8 cellular contexts compared by ENCODE assay signal in genomic region chr11:132278801-132279574, GRCh38.
DNase-seq lines count a peak whose midpoint lies in the region; ATAC-seq and TF ChIP-seq lines count a peak whose summit lies in the region.

No MANE protein-coding gene starts in this region.

- ATAC-seq in HG02678 (IDR thresholded peaks at IDR 0.05; ENCODE audit: unreplicated experiment), result peak; percentile 59
- peak; percentile 56; the same call in 2 of the 3 replicates for ATAC-seq in RWPE2 (ENCODE audit: low read depth)
- no peak for ATAC-seq in GM21390 (IDR thresholded peaks at IDR 0.05; ENCODE audit: unreplicated experiment)
- ATAC-seq in GM21447 (IDR thresholded peaks at IDR 0.05; ENCODE audit: unreplicated experiment), result no peak
- no peak for ATAC-seq in GM21529 (IDR thresholded peaks at IDR 0.05; ENCODE audit: unreplicated experiment)

- H3K36me3 ChIP-seq in RWPE2 (ENCODE audit: low read depth) (no peaks in the 10 kb centered on the region; the same call in 1 of the 2 replicates), kidney epithelial cell (ENCODE audit: control insufficient read depth, insufficient read depth, low read length) (no peaks in the 10 kb centered on the region)

- H3K9me3 ChIP-seq in RWPE2 (ENCODE audit: severe bottlenecking), result no peaks in the 10 kb centered on the region

- peak; percentile 45 for TF ChIP-seq CTCF in RWPE2 (IDR thresholded peaks at IDR 0.05; ENCODE audit: poor library complexity, severe bottlenecking)
- TF ChIP-seq CTCF in kidney epithelial cell (IDR thresholded peaks at IDR 0.05; ENCODE audit: insufficient read depth, low read length, poor library complexity, severe bottlenecking), result peak; percentile 46

- H3K27ac ChIP-seq in RWPE2 (ENCODE audit: poor library complexity, severe bottlenecking), result no peak overlapping the region

- no peaks in the 10 kb centered on the region for H3K27me3 ChIP-seq in RWPE2 (ENCODE audit: insufficient read depth, poor library complexity, severe bottlenecking)
- no peaks in the 10 kb centered on the region for H3K27me3 ChIP-seq in kidney epithelial cell (ENCODE audit: control insufficient read depth, insufficient read depth, low read length)

- no peaks in the 10 kb centered on the region for H3K4me1 ChIP-seq in RWPE2 (ENCODE audit: insufficient read depth, poor library complexity, severe bottlenecking)

- DNase-seq in CMK (ENCODE audit: low read depth) (peak; percentile 91), RWPE2 (ENCODE audit: low spot score) (no peak), kidney epithelial cell (ENCODE audit: low read depth) (no peak), NCI-H1694 (lab: John Stamatoyannopoulos, UW) (no peak)

- H3K4me3 ChIP-seq in RWPE2 (ENCODE audit: severe bottlenecking) (no peak overlapping the region), kidney epithelial cell (ENCODE audit: low read depth, low read length) (no peak overlapping the region)

Comparison
In these comparisons a context has a peak if more than half of its experiments do, and no peak if none do; other contexts are left out.
1. ATAC-seq: peak in HG02678 (single experiment) and RWPE2 (single experiment); none in GM21390 (single experiment), GM21447 (single experiment) and GM21529 (single experiment).